Comparison of ENCODE assay signal across 12 cellular contexts in the genomic region with DNA sequence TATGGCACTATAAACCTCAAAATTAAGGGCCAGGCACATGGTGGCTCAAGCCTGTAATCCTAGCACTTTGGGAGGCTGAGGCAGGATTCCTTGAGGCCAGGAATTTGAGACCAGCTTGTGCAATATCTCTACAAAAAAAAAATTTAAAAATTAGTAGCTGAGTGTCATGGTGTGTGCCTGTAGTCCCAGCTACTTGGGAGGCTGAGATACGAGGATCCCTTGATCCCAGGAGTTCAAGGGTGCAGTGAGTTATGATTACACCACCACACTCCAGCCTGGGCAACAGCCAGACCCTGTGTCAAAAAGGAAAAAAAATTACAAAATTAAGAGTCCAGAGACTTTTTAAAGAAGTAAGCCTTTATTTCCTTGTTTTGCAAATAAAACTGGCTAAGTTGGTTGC. TPM values are rescaled to one million over a fixed set of nuclear protein-coding genes. Genes with fewer than 3 reads are reported as not detected.
DNase-seq lines count a peak whose midpoint lies in the region; ATAC-seq and TF ChIP-seq lines count a peak whose summit lies in the region.
"Had no signal": no experiment of that assay in that cellular context is flagged by ENCODE, and none has a peak within 500 bp of the region (broad histone marks: within the 10 kb centered on the region; RNA-seq: fewer than 3 reads in every experiment).

No MANE protein-coding gene starts in this region.

- H3K27ac ChIP-seq in MM.1S (ENCODE audit: low read length) (peak overlapping the region; percentile 89; the same call in 1 of the 2 replicates), adipose tissue (ENCODE audit: low read depth, low read length) (peak overlapping the region; percentile 9)

- H3K9ac ChIP-seq in MM.1S (ENCODE audit: low read length) (no peak overlapping the region), skeletal muscle satellite cell (ENCODE audit: low read depth, low read length) (no peak overlapping the region)

- 38 to 73% (median 49%) methylated on average over 1 of the region's 1 CpG for WGBS in adipose tissue, 3 donors

- H3K9me2 ChIP-seq in MM.1S (replicated peaks; ENCODE audit: insufficient read depth, low read length), result no peaks in the 10 kb centered on the region

- peak overlapping the region; percentile 27; the same call in 1 of the 2 replicates for H3K4me2 ChIP-seq in MM.1S (ENCODE audit: low read depth, low read length)
- H3K4me2 ChIP-seq in skeletal muscle satellite cell (ENCODE audit: low read length), result peak overlapping the region; percentile 94

- H3K79me2 ChIP-seq in MM.1S (ENCODE audit: low read length), result peaks cover 69% of the 10 kb centered on the region

- CTCF ChIA-PET in activated CD4-positive, alpha-beta T cell treated with anti-CD3 and anti-CD28 coated beads for 36 hours (lab: Charles Lee), result interaction anchor here (0.8 to 2.3 kb wide), 6 partner anchors 32 to 273 kb away, joined by 3 to 7 read pairs (median 4); partner anchors contain the start of genes PXN, RAB35, SIRT4 and SRSF9
- CTCF ChIA-PET in activated CD4-positive, alpha-beta T cell treated with anti-CD3 and anti-CD28 coated beads, Interleukin-2, amount 10 ng/mL, durations not matched to agents 7 days and 5 days (lab: Charles Lee), result interaction anchor here (0.8 to 1.5 kb wide), 3 partner anchors 32 to 69 kb away, joined by 3 read pairs; partner anchors contain the start of gene PXN

- peaks cover 48% of the 10 kb centered on the region for H3K4me1 Mint-ChIP-seq in activated CD4-positive, alpha-beta T cell treated with anti-CD3 and anti-CD28 coated beads for 36 hours
- peaks cover 58% of the 10 kb centered on the region for H3K4me1 Mint-ChIP-seq in activated CD4-positive, alpha-beta T cell treated with anti-CD3 and anti-CD28 coated beads, Interleukin-2, amount 10 ng/mL, durations not matched to agents 7 days and 5 days
- peaks cover 33% of the 10 kb centered on the region for H3K4me1 Mint-ChIP-seq in CD14-positive monocyte

- H3F3A ChIP-seq in MM.1S (ENCODE audit: insufficient read depth, low read length), result peaks cover 69% of the 10 kb centered on the region

- no peak for DNase-seq in activated CD4-positive, alpha-beta T cell treated with anti-CD3 and anti-CD28 coated beads for 36 hours
- DNase-seq in activated CD4-positive, alpha-beta T cell treated with anti-CD3 and anti-CD28 coated beads, Interleukin-2, amount 10 ng/mL, durations not matched to agents 7 days and 5 days, result no peak
- no peak for DNase-seq in MM.1S
- DNase-seq in CD14-positive monocyte (ENCODE audit: low spot score), result no peak
- DNase-seq in SW 1271 (lab: John Stamatoyannopoulos, UW), result no peak
- DNase-seq: naive thymus-derived CD8-positive, alpha-beta T cell; NCI-H524; spleen had no signal

- no peak overlapping the region for H3K4me3 ChIP-seq in MM.1S (ENCODE audit: low read length)
- H3K4me3 ChIP-seq in skeletal muscle satellite cell (ENCODE audit: low read length), result no peak overlapping the region
- H3K4me3 ChIP-seq: spleen had no signal

- H3K27me3 ChIP-seq in MM.1S (replicated peaks; ENCODE audit: insufficient read depth, low read length), result no peaks in the 10 kb centered on the region
- no peaks in the 10 kb centered on the region for H3K27me3 ChIP-seq in skeletal muscle satellite cell (ENCODE audit: control insufficient read depth, insufficient read depth, low read length)
- H3K27me3 ChIP-seq: spleen had no signal

- intact Hi-C loops in activated CD4-positive, alpha-beta T cell treated with anti-CD3 and anti-CD28 coated beads for 36 hours (cut with DNase I, micrococcal nuclease), result loop anchor here in 1 of 2 experiments (10.0 kb wide), 1 partner anchor 1598 kb away; the partner anchor contains the start of gene RHOF
- intact Hi-C loops in CD14-positive monocyte (cut with micrococcal nuclease), result no loop called here

- H2AFZ ChIP-seq in MM.1S (ENCODE audit: low read length), result no peak overlapping the region

- H3K4me1 ChIP-seq in MM.1S (ENCODE audit: low read length) (peaks cover 8% of the 10 kb centered on the region), skeletal muscle satellite cell (ENCODE audit: control insufficient read depth, insufficient read depth, low read length) (peaks cover 60% of the 10 kb centered on the region)

- TF ChIP-seq CTCF in MM.1S (IDR thresholded peaks at IDR 0.05; ENCODE audit: low read length), result no peak
- TF ChIP-seq CTCF in CD14-positive monocyte (IDR thresholded peaks at IDR 0.05), result no peak

- H4K20me1 ChIP-seq in MM.1S (ENCODE audit: insufficient read depth, low read length), result 0 out of 2 replicates have a peak, but pooled peaks cover 6% of the 10 kb centered on the region

- peaks cover 59% of the 10 kb centered on the region for H3K36me3 Mint-ChIP-seq in activated CD4-positive, alpha-beta T cell treated with anti-CD3 and anti-CD28 coated beads for 36 hours (ENCODE audit: low read depth)
- peaks cover 61% of the 10 kb centered on the region for H3K36me3 Mint-ChIP-seq in activated CD4-positive, alpha-beta T cell treated with anti-CD3 and anti-CD28 coated beads, Interleukin-2, amount 10 ng/mL, durations not matched to agents 7 days and 5 days (ENCODE audit: low read depth)
- H3K36me3 Mint-ChIP-seq in CD14-positive monocyte, result peaks cover 30 to 31% of the 10 kb centered on the region in 2 donors

- H3K36me3 ChIP-seq in MM.1S (replicated peaks; ENCODE audit: insufficient read depth, low read length) (peaks cover 2% of the 10 kb centered on the region; the same call in 1 of the 2 replicates), skeletal muscle satellite cell (ENCODE audit: insufficient read depth, low read length) (peaks cover 54% of the 10 kb centered on the region)

- H3K9me3 Mint-ChIP-seq in activated CD4-positive, alpha-beta T cell treated with anti-CD3 and anti-CD28 coated beads for 36 hours (ENCODE audit: low read depth), result no peaks in the 10 kb centered on the region
- H3K9me3 Mint-ChIP-seq in activated CD4-positive, alpha-beta T cell treated with anti-CD3 and anti-CD28 coated beads, Interleukin-2, amount 10 ng/mL, durations not matched to agents 7 days and 5 days, result no peaks in the 10 kb centered on the region
- H3K9me3 Mint-ChIP-seq in CD14-positive monocyte, result no peaks in the 10 kb centered on the region
- H3K9me3 Mint-ChIP-seq: naive thymus-derived CD8-positive, alpha-beta T cell had no signal

- no peaks in the 10 kb centered on the region for H3K27me3 Mint-ChIP-seq in activated CD4-positive, alpha-beta T cell treated with anti-CD3 and anti-CD28 coated beads for 36 hours
- H3K27me3 Mint-ChIP-seq in activated CD4-positive, alpha-beta T cell treated with anti-CD3 and anti-CD28 coated beads, Interleukin-2, amount 10 ng/mL, durations not matched to agents 7 days and 5 days, result no peaks in the 10 kb centered on the region
- peaks cover 0 to 2% (median 0%) of the 10 kb centered on the region in 3 donors for H3K27me3 Mint-ChIP-seq in CD14-positive monocyte (ENCODE audit: low read depth in 3 of 3)

- H3K9me3 ChIP-seq in MM.1S (replicated peaks; ENCODE audit: insufficient read depth, low read length) (no peaks in the 10 kb centered on the region), skeletal muscle satellite cell (replicated peaks; ENCODE audit: low read length) (no peaks in the 10 kb centered on the region)
- H3K9me3 ChIP-seq: spleen had no signal

- no peak for ATAC-seq in activated CD4-positive, alpha-beta T cell treated with anti-CD3 and anti-CD28 coated beads for 36 hours
- ATAC-seq in HG02759 (IDR thresholded peaks at IDR 0.05; ENCODE audit: unreplicated experiment), result no peak
- ATAC-seq: esophagus mucosa; naive thymus-derived CD8-positive, alpha-beta T cell had no signal

- H3K27ac Mint-ChIP-seq in activated CD4-positive, alpha-beta T cell treated with anti-CD3 and anti-CD28 coated beads for 36 hours, result no peak overlapping the region
- no peak overlapping the region for H3K27ac Mint-ChIP-seq in activated CD4-positive, alpha-beta T cell treated with anti-CD3 and anti-CD28 coated beads, Interleukin-2, amount 10 ng/mL, durations not matched to agents 7 days and 5 days
- H3K27ac Mint-ChIP-seq in CD14-positive monocyte, result no peak overlapping the region

- peak overlapping the region; percentile 98 for H3K4me3 Mint-ChIP-seq in activated CD4-positive, alpha-beta T cell treated with anti-CD3 and anti-CD28 coated beads for 36 hours
- no peak overlapping the region for H3K4me3 Mint-ChIP-seq in activated CD4-positive, alpha-beta T cell treated with anti-CD3 and anti-CD28 coated beads, Interleukin-2, amount 10 ng/mL, durations not matched to agents 7 days and 5 days
- H3K4me3 Mint-ChIP-seq in CD14-positive monocyte, result no peak overlapping the region

- POLR2A ChIA-PET in activated CD4-positive, alpha-beta T cell treated with anti-CD3 and anti-CD28 coated beads for 36 hours (lab: Charles Lee), result interaction anchor here (0.6 to 3.6 kb wide), 9 partner anchors 46 to 208 kb away, joined by 3 to 42 read pairs (median 4); partner anchors contain the start of genes BICDL1, RNU4-1 and RNU4-2
- POLR2A ChIA-PET in activated CD4-positive, alpha-beta T cell treated with anti-CD3 and anti-CD28 coated beads, Interleukin-2, amount 10 ng/mL, durations not matched to agents 7 days and 5 days (lab: Charles Lee), result interaction anchor here (1.3 to 1.8 kb wide), 3 partner anchors 32 to 95 kb away, joined by 3 to 5 read pairs (median 3); partner anchors contain the start of gene RAB35

RNA-seq across cellular contexts. Expression of gene GCN1, which starts 1.8 kb away (rescaled TPM):
- 100 to 1,000 TPM; 125 to 139 TPM for total RNA-seq in activated CD4-positive, alpha-beta T cell treated with anti-CD3 and anti-CD28 coated beads for 36 hours
- total RNA-seq in activated CD4-positive, alpha-beta T cell treated with anti-CD3 and anti-CD28 coated beads, Interleukin-2, amount 10 ng/mL, durations not matched to agents 7 days and 5 days, result 10 to 100 TPM; 90.2 to 95.5 TPM
- 10 to 100 TPM; 14.6 to 30.5 (median 19.1) TPM for polyA plus RNA-seq in adipose tissue
- total RNA-seq in skeletal muscle satellite cell (2012; rRNA removed), result 117 and 149 TPM in 2 replicates
- polyA plus RNA-seq in CD14-positive monocyte, result 1 to 10 TPM; 5.0 to 8.3 TPM

RNA-seq across cellular contexts. Expression of gene RPLP0, which starts 4.5 kb away (rescaled TPM):
- 1,000 to 10,000 TPM; 3,424 to 4,221 TPM for total RNA-seq in activated CD4-positive, alpha-beta T cell treated with anti-CD3 and anti-CD28 coated beads for 36 hours
- total RNA-seq in activated CD4-positive, alpha-beta T cell treated with anti-CD3 and anti-CD28 coated beads, Interleukin-2, amount 10 ng/mL, durations not matched to agents 7 days and 5 days, result 1,000 to 10,000 TPM; 1,972 to 2,164 TPM
- polyA plus RNA-seq in adipose tissue, result 1,000 to 10,000 TPM; 3,544 to 4,823 (median 4,317) TPM
- total RNA-seq in skeletal muscle satellite cell (2012; rRNA removed), result 2,666 and 4,433 TPM in 2 replicates
- 100 to 1,000 TPM; 650 to 651 TPM for polyA plus RNA-seq in CD14-positive monocyte
